Comparison of ENCODE assay signal across 1 cellular context in the genomic region with DNA sequence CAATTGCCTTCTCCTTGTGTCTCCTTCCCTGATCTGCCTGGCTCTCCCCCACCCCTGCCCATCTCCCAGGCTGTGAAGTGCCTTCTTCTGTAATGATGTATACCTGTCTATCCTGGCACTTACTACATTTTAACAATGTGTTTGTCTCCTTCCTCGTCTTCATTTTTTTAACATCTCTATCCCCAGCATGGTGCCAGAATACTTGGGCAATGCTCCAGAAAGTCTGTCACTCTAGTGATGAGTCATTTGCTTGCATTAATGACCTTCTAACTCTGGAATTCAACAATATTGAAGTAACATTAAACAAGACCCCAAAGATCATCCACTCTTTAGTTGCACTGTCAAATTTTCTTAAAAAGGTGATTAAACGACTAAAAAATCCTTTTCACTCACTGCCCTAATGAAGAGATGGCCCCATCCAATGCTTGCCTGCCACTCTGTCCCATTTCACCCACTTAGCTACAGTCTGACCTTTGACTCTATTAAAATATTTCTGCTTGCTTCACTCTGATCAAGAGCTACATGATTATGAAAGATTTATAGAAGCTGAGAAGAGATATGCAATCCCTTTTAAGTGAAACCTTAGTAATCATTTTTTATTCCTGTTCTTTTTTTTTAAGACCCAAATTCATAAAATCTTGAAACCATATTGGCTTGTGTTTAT.
A peak's percentile ranks its signal among the peaks of the same experiment; 100 is the strongest.
TF ChIP-seq lines count a peak whose summit lies in the region.

No MANE protein-coding gene starts in this region.

TF ChIP-seq in K562, 482 proteins besides CTCF, POLR2A, EP300 and RAD21 (continued from another document):
- TF ChIP-seq, protein P1, sequence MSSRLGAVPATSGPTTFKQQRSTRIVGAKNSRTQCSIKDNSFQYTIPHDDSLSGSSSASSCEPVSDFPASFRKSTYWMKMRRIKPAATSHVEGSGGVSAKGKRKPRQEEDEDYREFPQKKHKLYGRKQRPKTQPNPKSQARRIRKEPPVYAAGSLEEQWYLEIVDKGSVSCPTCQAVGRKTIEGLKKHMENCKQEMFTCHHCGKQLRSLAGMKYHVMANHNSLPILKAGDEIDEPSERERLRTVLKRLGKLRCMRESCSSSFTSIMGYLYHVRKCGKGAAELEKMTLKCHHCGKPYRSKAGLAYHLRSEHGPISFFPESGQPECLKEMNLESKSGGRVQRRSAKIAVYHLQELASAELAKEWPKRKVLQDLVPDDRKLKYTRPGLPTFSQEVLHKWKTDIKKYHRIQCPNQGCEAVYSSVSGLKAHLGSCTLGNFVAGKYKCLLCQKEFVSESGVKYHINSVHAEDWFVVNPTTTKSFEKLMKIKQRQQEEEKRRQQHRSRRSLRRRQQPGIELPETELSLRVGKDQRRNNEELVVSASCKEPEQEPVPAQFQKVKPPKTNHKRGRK (tag; IDR thresholded peaks at IDR 0.05): no peak
- TF ChIP-seq ATF3 (IDR thresholded peaks at IDR 0.05) (peak; percentile 83), ATF3 (CRISPR knock-in tag; conservative IDR thresholded peaks at IDR 0.05) (no peak)
